In the genomic region with DNA sequence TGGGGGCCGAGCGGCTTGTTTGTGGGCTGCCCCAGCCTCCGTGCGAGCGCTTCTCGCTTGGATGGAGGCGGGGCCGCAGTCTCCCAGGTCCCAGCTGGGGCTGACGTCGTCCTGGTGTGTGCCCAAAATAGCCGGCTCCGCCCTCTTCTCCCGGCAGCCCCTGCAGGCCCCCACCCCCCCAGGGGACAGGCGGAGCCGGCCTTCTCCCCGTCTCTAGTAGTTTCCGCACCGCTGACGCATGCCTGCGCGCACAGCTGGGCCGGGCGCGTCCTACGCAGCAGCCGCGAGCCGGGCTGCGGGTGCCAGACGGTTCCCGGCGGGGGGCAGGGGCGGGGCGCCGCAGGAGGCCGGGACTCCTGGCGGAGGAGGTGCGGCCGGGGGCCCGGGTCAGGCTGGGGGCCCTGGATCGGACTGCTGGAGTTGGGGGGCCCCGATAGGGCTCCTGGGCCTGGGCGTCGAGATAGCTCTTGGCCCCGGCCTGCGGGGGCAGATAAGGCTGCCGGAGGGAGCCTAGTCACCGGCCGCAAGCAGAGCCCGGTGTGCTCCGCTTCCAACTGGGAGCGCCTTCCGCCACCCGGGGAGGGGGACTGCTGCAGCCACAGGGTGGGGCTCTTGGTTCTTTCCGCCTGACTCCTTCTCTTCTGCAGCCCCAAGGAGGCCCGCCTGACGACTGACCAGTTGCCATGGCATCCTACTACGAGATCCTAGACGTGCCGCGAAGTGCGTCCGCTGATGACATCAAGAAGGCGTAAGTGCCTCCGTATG, we compare ENCODE assay signal across 1 cellular context.
TF ChIP-seq lines count a peak whose summit lies in the region.

Gene DNAJB2 (plus strand): TSS at position 216 of the 765 bp plus-strand sequence. CDS start 468 bp downstream, at position 684.

TF ChIP-seq in GM12878, 131 proteins besides CTCF, POLR2A, EP300 and RAD21 (continued from another document and continues in another):
- TF ChIP-seq ELK1 (IDR thresholded peaks at IDR 0.05; ENCODE audit: low read depth, low read length) = 0 out of 2 replicates have a peak, but pooled peaks have one; percentile 37
- no peak for TF ChIP-seq PML (IDR thresholded peaks at IDR 0.05; ENCODE audit: low read length)
- no peak for TF ChIP-seq NR2C1 (IDR thresholded peaks at IDR 0.05)
- TF ChIP-seq SIN3A (IDR thresholded peaks at IDR 0.05; ENCODE audit: low read depth, low read length) = peak; percentile 74
- TF ChIP-seq MTA2 (IDR thresholded peaks at IDR 0.05; ENCODE audit: low read depth) = no peak
- 0 out of 2 replicates have a peak, but pooled peaks have one; percentile 47 for TF ChIP-seq YY1 (IDR thresholded peaks at IDR 0.05; ENCODE audit: low read depth, low read length)
- TF ChIP-seq BRCA1 (IDR thresholded peaks at IDR 0.05; ENCODE audit: low read depth, low read length) = no peak
- 0 out of 2 replicates have a peak, but pooled peaks have one; percentile 1 for TF ChIP-seq FOXK2 (IDR thresholded peaks at IDR 0.05)
- peak; percentile 89 for TF ChIP-seq CREM (IDR thresholded peaks at IDR 0.05; ENCODE audit: low read depth)
- TF ChIP-seq POLR2AphosphoS5 (IDR thresholded peaks at IDR 0.05; ENCODE audit: low read length) = peak; percentile 74; the same call in 1 of the 2 replicates
- TF ChIP-seq, protein P1, sequence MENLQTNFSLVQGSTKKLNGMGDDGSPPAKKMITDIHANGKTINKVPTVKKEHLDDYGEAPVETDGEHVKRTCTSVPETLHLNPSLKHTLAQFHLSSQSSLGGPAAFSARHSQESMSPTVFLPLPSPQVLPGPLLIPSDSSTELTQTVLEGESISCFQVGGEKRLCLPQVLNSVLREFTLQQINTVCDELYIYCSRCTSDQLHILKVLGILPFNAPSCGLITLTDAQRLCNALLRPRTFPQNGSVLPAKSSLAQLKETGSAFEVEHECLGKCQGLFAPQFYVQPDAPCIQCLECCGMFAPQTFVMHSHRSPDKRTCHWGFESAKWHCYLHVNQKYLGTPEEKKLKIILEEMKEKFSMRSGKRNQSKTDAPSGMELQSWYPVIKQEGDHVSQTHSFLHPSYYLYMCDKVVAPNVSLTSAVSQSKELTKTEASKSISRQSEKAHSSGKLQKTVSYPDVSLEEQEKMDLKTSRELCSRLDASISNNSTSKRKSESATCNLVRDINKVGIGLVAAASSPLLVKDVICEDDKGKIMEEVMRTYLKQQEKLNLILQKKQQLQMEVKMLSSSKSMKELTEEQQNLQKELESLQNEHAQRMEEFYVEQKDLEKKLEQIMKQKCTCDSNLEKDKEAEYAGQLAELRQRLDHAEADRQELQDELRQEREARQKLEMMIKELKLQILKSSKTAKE (IDR thresholded peaks at IDR 0.05; ENCODE audit: low read depth, poor library complexity, severe bottlenecking) = peak; percentile 13
- peak; percentile 90 for TF ChIP-seq DPF2 (IDR thresholded peaks at IDR 0.05)
- peak; percentile 78 for TF ChIP-seq POLR2AphosphoS2 (IDR thresholded peaks at IDR 0.05; ENCODE audit: low read depth, low read length)
- TF ChIP-seq ETV6 (conservative IDR thresholded peaks at IDR 0.05 in 1 of 2, IDR thresholded peaks at IDR 0.05 in 1 of 2; ENCODE audit: borderline replicate concordance in 1 of 2, low read depth in 1 of 2) = no peak
- TF ChIP-seq, protein P2, sequence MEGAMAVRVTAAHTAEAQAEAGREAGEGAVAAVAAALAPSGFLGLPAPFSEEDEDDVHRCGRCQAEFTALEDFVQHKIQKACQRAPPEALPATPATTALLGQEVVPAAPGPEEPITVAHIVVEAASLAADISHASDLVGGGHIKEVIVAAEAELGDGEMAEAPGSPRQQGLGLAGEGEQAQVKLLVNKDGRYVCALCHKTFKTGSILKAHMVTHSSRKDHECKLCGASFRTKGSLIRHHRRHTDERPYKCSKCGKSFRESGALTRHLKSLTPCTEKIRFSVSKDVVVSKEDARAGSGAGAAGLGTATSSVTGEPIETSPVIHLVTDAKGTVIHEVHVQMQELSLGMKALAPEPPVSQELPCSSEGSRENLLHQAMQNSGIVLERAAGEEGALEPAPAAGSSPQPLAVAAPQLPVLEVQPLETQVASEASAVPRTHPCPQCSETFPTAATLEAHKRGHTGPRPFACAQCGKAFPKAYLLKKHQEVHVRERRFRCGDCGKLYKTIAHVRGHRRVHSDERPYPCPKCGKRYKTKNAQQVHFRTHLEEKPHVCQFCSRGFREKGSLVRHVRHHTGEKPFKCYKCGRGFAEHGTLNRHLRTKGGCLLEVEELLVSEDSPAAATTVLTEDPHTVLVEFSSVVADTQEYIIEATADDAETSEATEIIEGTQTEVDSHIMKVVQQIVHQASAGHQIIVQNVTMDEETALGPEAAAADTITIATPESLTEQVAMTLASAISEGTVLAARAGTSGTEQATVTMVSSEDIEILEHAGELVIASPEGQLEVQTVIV (IDR thresholded peaks at IDR 0.05; ENCODE audit: borderline replicate concordance, partially characterized antibody) = peak; percentile 73
- TF ChIP-seq STAT3 (IDR thresholded peaks at IDR 0.05; ENCODE audit: low read depth, low read length) = no peak
- no peak; the same call in 1 of the 2 replicates for TF ChIP-seq ZNF207 (IDR thresholded peaks at IDR 0.05; ENCODE audit: borderline replicate concordance)
- TF ChIP-seq ZBTB4 (CRISPR knock-in tag; IDR thresholded peaks at IDR 0.05) = no peak
- TF ChIP-seq ATF3 (IDR thresholded peaks at IDR 0.05; ENCODE audit: borderline replicate concordance, extremely low read depth, low read depth, low read length) = no peak
- TF ChIP-seq CREB1 (IDR thresholded peaks at IDR 0.05; ENCODE audit: low read depth) = peak; percentile 96
- TF ChIP-seq NFYA (IDR thresholded peaks at IDR 0.05; ENCODE audit: borderline replicate concordance, low read depth, low read length) = no peak
- TF ChIP-seq NFXL1 (IDR thresholded peaks at IDR 0.05; ENCODE audit: borderline replicate concordance) = peak; percentile 47; the same call in 1 of the 2 replicates
- TF ChIP-seq SIX5 (IDR thresholded peaks at IDR 0.05; ENCODE audit: low read depth, low read length, severe bottlenecking) = no peak
- no peak for TF ChIP-seq SUPT20H (IDR thresholded peaks at IDR 0.05; ENCODE audit: borderline replicate concordance, control insufficient read depth, low read depth, low read length)
- TF ChIP-seq IKZF1 (conservative IDR thresholded peaks at IDR 0.05) = peak; percentile 82
- no peak for TF ChIP-seq IRF3 (IDR thresholded peaks at IDR 0.05)
- peak; percentile 70 for TF ChIP-seq GATAD2B (conservative IDR thresholded peaks at IDR 0.05; ENCODE audit: low read depth)
- TF ChIP-seq SMAD1 (IDR thresholded peaks at IDR 0.05; ENCODE audit: low read depth, partially characterized antibody) = no peak
- no peak for TF ChIP-seq CBX3 (IDR thresholded peaks at IDR 0.05; ENCODE audit: borderline replicate concordance, low read depth)
- TF ChIP-seq MEF2A (IDR thresholded peaks at IDR 0.05; ENCODE audit: insufficient read depth, low read depth, low read length) = peak; percentile 99
- no peak for TF ChIP-seq EGR1 (IDR thresholded peaks at IDR 0.05; ENCODE audit: borderline replicate concordance in 1 of 2, low read depth in 2 of 2, low read length in 2 of 2)
- TF ChIP-seq, protein P3, sequence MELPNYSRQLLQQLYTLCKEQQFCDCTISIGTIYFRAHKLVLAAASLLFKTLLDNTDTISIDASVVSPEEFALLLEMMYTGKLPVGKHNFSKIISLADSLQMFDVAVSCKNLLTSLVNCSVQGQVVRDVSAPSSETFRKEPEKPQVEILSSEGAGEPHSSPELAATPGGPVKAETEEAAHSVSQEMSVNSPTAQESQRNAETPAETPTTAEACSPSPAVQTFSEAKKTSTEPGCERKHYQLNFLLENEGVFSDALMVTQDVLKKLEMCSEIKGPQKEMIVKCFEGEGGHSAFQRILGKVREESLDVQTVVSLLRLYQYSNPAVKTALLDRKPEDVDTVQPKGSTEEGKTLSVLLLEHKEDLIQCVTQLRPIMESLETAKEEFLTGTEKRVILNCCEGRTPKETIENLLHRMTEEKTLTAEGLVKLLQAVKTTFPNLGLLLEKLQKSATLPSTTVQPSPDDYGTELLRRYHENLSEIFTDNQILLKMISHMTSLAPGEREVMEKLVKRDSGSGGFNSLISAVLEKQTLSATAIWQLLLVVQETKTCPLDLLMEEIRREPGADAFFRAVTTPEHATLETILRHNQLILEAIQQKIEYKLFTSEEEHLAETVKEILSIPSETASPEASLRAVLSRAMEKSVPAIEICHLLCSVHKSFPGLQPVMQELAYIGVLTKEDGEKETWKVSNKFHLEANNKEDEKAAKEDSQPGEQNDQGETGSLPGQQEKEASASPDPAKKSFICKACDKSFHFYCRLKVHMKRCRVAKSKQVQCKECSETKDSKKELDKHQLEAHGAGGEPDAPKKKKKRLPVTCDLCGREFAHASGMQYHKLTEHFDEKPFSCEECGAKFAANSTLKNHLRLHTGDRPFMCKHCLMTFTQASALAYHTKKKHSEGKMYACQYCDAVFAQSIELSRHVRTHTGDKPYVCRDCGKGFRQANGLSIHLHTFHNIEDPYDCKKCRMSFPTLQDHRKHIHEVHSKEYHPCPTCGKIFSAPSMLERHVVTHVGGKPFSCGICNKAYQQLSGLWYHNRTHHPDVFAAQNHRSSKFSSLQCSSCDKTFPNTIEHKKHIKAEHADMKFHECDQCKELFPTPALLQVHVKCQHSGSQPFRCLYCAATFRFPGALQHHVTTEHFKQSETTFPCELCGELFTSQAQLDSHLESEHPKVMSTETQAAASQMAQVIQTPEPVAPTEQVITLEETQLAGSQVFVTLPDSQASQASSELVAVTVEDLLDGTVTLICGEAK (IDR thresholded peaks at IDR 0.05; ENCODE audit: borderline replicate concordance) = no peak
- peak; percentile 52; the same call in 1 of the 2 replicates for TF ChIP-seq CHD2 (IDR thresholded peaks at IDR 0.05; ENCODE audit: borderline replicate concordance, low read depth, low read length)
- no peak for TF ChIP-seq NFIC (IDR thresholded peaks at IDR 0.05; ENCODE audit: low read depth, low read length)
- TF ChIP-seq CHD1 (IDR thresholded peaks at IDR 0.05; ENCODE audit: low read depth, low read length) = no peak
- no peak for TF ChIP-seq ZBTB33 (IDR thresholded peaks at IDR 0.05)
- peak; percentile 88 for TF ChIP-seq BMI1 (IDR thresholded peaks at IDR 0.05; ENCODE audit: borderline replicate concordance)
- no peak for TF ChIP-seq SMAD5 (IDR thresholded peaks at IDR 0.05; ENCODE audit: low read depth)
- TF ChIP-seq ZNF24 (IDR thresholded peaks at IDR 0.05) = no peak
- no peak; the same call in 1 of the 2 replicates for TF ChIP-seq RCOR1 (conservative IDR thresholded peaks at IDR 0.05; ENCODE audit: low read depth, low read length)
- no peak for TF ChIP-seq WRNIP1 (IDR thresholded peaks at IDR 0.05; ENCODE audit: borderline replicate concordance, low read depth, low read length)
- peak; percentile 59; the same call in 1 of the 2 replicates for TF ChIP-seq RFX5 (IDR thresholded peaks at IDR 0.05; ENCODE audit: low read depth, low read length)
- TF ChIP-seq JUNB (IDR thresholded peaks at IDR 0.05) = no peak; the same call in 1 of the 2 replicates
- TF ChIP-seq HCFC1 (IDR thresholded peaks at IDR 0.05; ENCODE audit: low read length) = peak; percentile 44
